In the genomic region with DNA sequence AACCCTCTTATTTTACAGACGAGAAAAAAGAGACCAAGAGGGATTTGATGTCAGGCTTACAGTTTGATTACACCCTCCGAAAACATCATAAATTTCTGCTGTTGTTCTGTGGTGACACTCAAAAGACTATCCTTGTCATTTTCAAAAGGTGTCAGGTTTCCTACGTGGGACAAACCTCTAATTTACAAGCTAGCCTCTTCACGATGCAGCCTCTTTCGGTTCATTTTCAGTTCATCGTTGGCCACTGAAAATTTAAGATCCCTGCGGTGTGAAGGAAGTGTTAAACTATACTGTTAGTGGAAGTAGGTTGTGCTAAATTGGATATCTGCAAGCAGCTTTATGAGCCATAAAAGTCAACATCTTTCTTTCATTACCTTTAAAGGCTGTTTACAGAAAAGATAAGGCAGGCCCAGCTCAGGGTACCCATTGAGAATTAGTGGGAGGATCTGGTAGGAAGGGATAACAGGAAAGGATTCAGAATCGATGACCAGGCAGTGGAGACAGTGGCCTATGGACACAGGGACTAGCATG, we compare ENCODE assay signal across 8 cellular contexts.
DNase-seq lines count a peak whose midpoint lies in the region; ATAC-seq and TF ChIP-seq lines count a peak whose summit lies in the region.
"Had no signal": no experiment of that assay in that cellular context is flagged by ENCODE, and none has a peak within 500 bp of the region (broad histone marks: within the 10 kb centered on the region; RNA-seq: fewer than 3 reads in every experiment).

No MANE protein-coding gene starts in this region.

- H3K79me2 ChIP-seq in Karpas-422 (ENCODE audit: low read length) = no peaks in the 10 kb centered on the region
- H3K79me2 ChIP-seq: parathyroid adenoma had no signal

- H2AFZ ChIP-seq in Karpas-422 (ENCODE audit: low read length) = peak overlapping the region; percentile 68
- H2AFZ ChIP-seq: parathyroid adenoma had no signal

- H3K4me3 Mint-ChIP-seq in nephron = no peak overlapping the region

- DNase-seq in GM20000 (ENCODE audit: low spot score) (peak; percentile 9), Karpas-422 (no peak), NCI-H69 (lab: John Stamatoyannopoulos, UW) (peak; percentile 93), MG63 (no peak)

- H3K36me3 Mint-ChIP-seq in nephron (ENCODE audit: low read depth) = no peaks in the 10 kb centered on the region

- H3K4me3 ChIP-seq in Karpas-422 (ENCODE audit: low read length) (peak overlapping the region; percentile 30; the same call in 1 of the 2 replicates), MG63 (no peak overlapping the region)

- peak overlapping the region; percentile 16 to 74 (median 54) for H3K27ac Mint-ChIP-seq in nephron

- peak overlapping the region; percentile 49 for H3K4me2 ChIP-seq in Karpas-422 (ENCODE audit: low read depth, low read length, poor library complexity, severe bottlenecking)

- no peaks in the 10 kb centered on the region for H4K20me1 ChIP-seq in Karpas-422 (ENCODE audit: insufficient read depth, low read depth, low read length)

- no peak for TF ChIP-seq CTCF in GM20000 (IDR thresholded peaks at IDR 0.05; ENCODE audit: extremely low read depth, missing control alignments)
- no peak for TF ChIP-seq CTCF in nephron (IDR thresholded peaks at IDR 0.05; ENCODE audit: unreplicated experiment in 3 of 3)

- H3K4me1 ChIP-seq in Karpas-422 (ENCODE audit: low read length) = peaks cover 39% of the 10 kb centered on the region
- H3K4me1 ChIP-seq: parathyroid adenoma had no signal

- H3K9me2 ChIP-seq in Karpas-422 (replicated peaks; ENCODE audit: insufficient read depth, low read length) = no peaks in the 10 kb centered on the region

- peak overlapping the region; percentile 41 for H3K9ac ChIP-seq in Karpas-422 (ENCODE audit: low read length)
- H3K9ac ChIP-seq: parathyroid adenoma had no signal

- ATAC-seq in HG02870 (IDR thresholded peaks at IDR 0.05; ENCODE audit: unreplicated experiment) (no peak), GM21786 (IDR thresholded peaks at IDR 0.05; ENCODE audit: unreplicated experiment) (no peak)

- H3K27me3 Mint-ChIP-seq in nephron (ENCODE audit: low read depth) = peaks cover 5% of the 10 kb centered on the region

- H3K4me1 Mint-ChIP-seq in nephron = peaks cover 14% of the 10 kb centered on the region

- H3K27me3 ChIP-seq in Karpas-422 (ENCODE audit: low read length) (no peaks in the 10 kb centered on the region), MG63 (no peaks in the 10 kb centered on the region)

- H3K9me3 ChIP-seq in Karpas-422 (ENCODE audit: low read length) (no peaks in the 10 kb centered on the region), MG63 (no peaks in the 10 kb centered on the region)

- H3K27ac ChIP-seq in Karpas-422 (ENCODE audit: low read length) = no peak overlapping the region
- H3K27ac ChIP-seq: parathyroid adenoma had no signal

- no peaks in the 10 kb centered on the region for H3K36me3 ChIP-seq in Karpas-422 (ENCODE audit: insufficient read depth, low read length)
- no peaks in the 10 kb centered on the region for H3K36me3 ChIP-seq in MG63

- peaks cover 7% of the 10 kb centered on the region for H3K9me3 Mint-ChIP-seq in nephron

Comparison
In these comparisons a context has a peak if more than half of its experiments do, and no peak if none do; other contexts are left out.
1. DNase-seq: peak in GM20000 (single experiment) and NCI-H69 (single experiment); none in Karpas-422 (single experiment) and MG63 (single experiment).